ENCODE assay signal across 6 cellular contexts in the genomic region with DNA sequence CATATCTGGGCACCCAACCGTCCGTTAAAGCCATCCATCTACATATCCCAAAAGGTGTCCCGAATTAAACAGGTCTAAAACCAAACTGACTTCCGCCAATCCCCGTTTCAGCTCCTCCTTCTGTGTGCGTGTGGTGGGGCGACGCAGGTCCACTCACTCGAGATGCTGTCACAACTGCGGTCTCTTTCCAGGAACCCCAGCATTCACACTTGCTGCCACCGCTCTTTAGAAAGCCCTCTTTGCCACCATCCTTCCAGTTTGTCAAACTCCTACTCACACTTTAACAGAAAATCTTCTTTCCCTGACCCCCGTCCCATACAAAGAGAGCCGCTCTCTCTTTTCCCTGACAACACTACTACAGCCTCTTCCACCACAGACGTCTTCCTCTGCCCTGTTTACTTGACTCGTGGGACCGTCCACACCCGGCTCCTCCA. TPM values are rescaled to one million over a fixed set of nuclear protein-coding genes. Genes with fewer than 3 reads are reported as not detected.
DNase-seq lines count a peak whose midpoint lies in the region; ATAC-seq, FAIRE-seq and TF ChIP-seq lines count a peak whose summit lies in the region.

No MANE protein-coding gene starts in this region.

- peaks cover 13% of the 10 kb centered on the region for H3K79me2 ChIP-seq in HepG2 (ENCODE audit: insufficient read depth, low read length)

- CTCF ChIA-PET in HepG2 (lab: Yijun Ruan, JAX; ENCODE audit: low intra/inter-chr PET ratio, low total read pairs): interaction anchor here (1.5 kb wide), 1 partner anchor 486 kb away, joined by 6 read pairs; no protein-coding TSS in a partner anchor

- peaks cover 17% of the 10 kb centered on the region for H3K4me1 ChIP-seq in HepG2 (ENCODE audit: insufficient read depth, low read length)

- no peak for FAIRE-seq in HepG2 (lab: Jason Lieb, UNC)

- TF ChIP-seq EP300 in HepG2 (IDR thresholded peaks at IDR 0.05; ENCODE audit: low read depth in 2 of 2, low read length in 2 of 2) (no peak), HepG2 (CRISPR knock-in tag; IDR thresholded peaks at IDR 0.05; ENCODE audit: borderline replicate concordance) (no peak)

- TF ChIP-seq POLR2A in HepG2 (IDR thresholded peaks at IDR 0.05; ENCODE audit: insufficient read depth in 1 of 2, low read depth in 2 of 2, low read length in 2 of 2): no peak

- POLR2A ChIA-PET in HepG2 (lab: Yijun Ruan, JAX): interaction anchor here (1.0 to 2.5 kb wide), 7 partner anchors 17 to 336 kb away, joined by 3 to 22 read pairs (median 6); partner anchors contain the start of genes C22orf39, CDC45, DGCR2 and MRPL40

- ATAC-seq in HG02642 (IDR thresholded peaks at IDR 0.05; ENCODE audit: poor library complexity, unreplicated experiment) (peak; percentile 6), HepG2 (no peak)

- peaks cover 4 to 31% of the 10 kb centered on the region in 2 experiments; a peak in 3 of 5 replicates for H3K27me3 ChIP-seq in HepG2 (ENCODE audit: control insufficient read depth in 1 of 2, insufficient read depth in 2 of 2, low read length in 2 of 2)

- H3K4me3 ChIP-seq in HepG2 (replicated peaks in 1 of 3; ENCODE audit: insufficient read depth in 1 of 3, low read depth in 2 of 3, low read length in 3 of 3): peak overlapping the region; percentile 83 to 95 (median 90)

- in situ Hi-C loops in HepG2 (cut with HindIII; ENCODE audit: extremely low pct_ligation_motif_present, low pct_unique_long_range_greater_than_20kb): no loop called here

- TSS peak; percentile 73 for BruUV-seq in HepG2 (replicated peaks; lab: Mats Ljungman, UMichigan)

- peak; percentile 71 for DNase-seq in activated CD8-positive, alpha-beta memory T cell treated with anti-CD3 and anti-CD28 coated beads, Interleukin-2, amount 50 U/mL, for 48 hours
- no peak for DNase-seq in HepG2 (ENCODE audit: low spot score)
- DNase-seq in HPDE6-E6E7 (ENCODE audit: extremely low spot score): no peak
- DNase-seq in NCI-H774 (lab: John Stamatoyannopoulos, UW): no peak
- no peak for DNase-seq in UCSD-AML1 (lab: John Stamatoyannopoulos, UW; ENCODE audit: unreplicated experiment)

- peaks cover 10 to 31% of the 10 kb centered on the region in 2 experiments; a peak in 4 of 5 replicates for H3K36me3 ChIP-seq in HepG2 (replicated peaks in 1 of 2; ENCODE audit: control insufficient read depth in 1 of 2, insufficient read depth in 2 of 2, low read length in 2 of 2)

- peak overlapping the region; percentile 89 for H3K9ac ChIP-seq in HepG2 (ENCODE audit: insufficient read depth, low read depth, low read length)

- intact Hi-C loops in HepG2 (cut with micrococcal nuclease; ENCODE audit: unreplicated experiment): loop anchor here (1.0 kb wide), 2 partner anchors 34 to 147 kb away; partner anchors contain the start of genes CLTCL1 and SLC25A1

- WGBS in HepG2 (ENCODE audit: low lambda C conversion rate): under 1% methylated on average over 17 of the region's 17 CpGs

- peak overlapping the region; percentile 91 for H3K4me2 ChIP-seq in HepG2 (ENCODE audit: low read depth, low read length)

- H3K9me3 ChIP-seq in HepG2 (ENCODE audit: low read length): no peaks in the 10 kb centered on the region

- TF ChIP-seq CTCF in HepG2 (CRISPR knock-in tag; IDR thresholded peaks at IDR 0.05): no peak

- H2AFZ ChIP-seq in HepG2 (ENCODE audit: low read length): no peak overlapping the region

- TF ChIP-seq RAD21 in HepG2 (CRISPR knock-in tag; IDR thresholded peaks at IDR 0.05): no peak

- no peaks in the 10 kb centered on the region for H4K20me1 ChIP-seq in HepG2 (ENCODE audit: insufficient read depth, low read length)

- peak overlapping the region; percentile 31 for H3K27ac ChIP-seq in HepG2 (ENCODE audit: extremely low read length, insufficient read depth, low read length)

RNA-seq across cellular contexts. Expression of gene ESS2, which starts 0.5 kb away (rescaled TPM):
- total RNA-seq in HepG2 (2016; rRNA removed; fragmentation: Illumina TruSeq; extraction: Trizol): 7.6 and 8.9 TPM in 2 replicates
- total RNA-seq in HepG2 (2016; cell fraction: cytosol; rRNA removed; fragmentation: Illumina TruSeq; extraction: Trizol; ENCODE audit: low read depth): 1.4 and 1.9 TPM in 2 replicates
- 7.9 and 8.1 TPM in 2 replicates for total RNA-seq in HepG2 (2016; cell fraction: insoluble cytoplasmic fraction; rRNA removed; fragmentation: Illumina TruSeq; extraction: Trizol)
- total RNA-seq in HepG2 (2016; cell fraction: membrane; rRNA removed; fragmentation: Illumina TruSeq; extraction: Trizol): 4.1 and 4.3 TPM in 2 replicates
- total RNA-seq in HepG2 (2016; cell fraction: nucleus; rRNA removed; fragmentation: Illumina TruSeq; extraction: Trizol): 4.9 and 6.3 TPM in 2 replicates
- 7.7 and 9.4 TPM in 2 replicates for polyA plus RNA-seq in HepG2 (2011; rRNA removed)
- 6.7 and 9.6 TPM in 2 replicates for polyA plus RNA-seq in HepG2 (2011; cell fraction: cytosol; rRNA removed)
- 18.1 and 19.0 TPM in 2 replicates for polyA plus RNA-seq in HepG2 (2011; cell fraction: nucleus; rRNA removed)
- 6.1 and 7.0 TPM in 2 replicates for polyA plus RNA-seq in HepG2 (2012)
- polyA plus RNA-seq in HepG2 (2016; cell fraction: cytosol; fragmentation: Illumina TruSeq; extraction: Trizol; ENCODE audit: low read depth): 2.1 and 2.6 TPM in 2 replicates
- 9.6 and 10.8 TPM in 2 replicates for polyA plus RNA-seq in HepG2 (2016; cell fraction: insoluble cytoplasmic fraction; fragmentation: Illumina TruSeq; extraction: Trizol; ENCODE audit: low read depth)
- polyA plus RNA-seq in HepG2 (2016; cell fraction: membrane; fragmentation: Illumina TruSeq; extraction: Trizol; ENCODE audit: low read depth): 3.7 and 3.8 TPM in 2 replicates
- polyA plus RNA-seq in HepG2 (2016; cell fraction: nucleus; fragmentation: Illumina TruSeq; extraction: Trizol; ENCODE audit: insufficient read depth, low read depth): 17.9 and 18.0 TPM in 2 replicates
- polyA minus RNA-seq in HepG2 (2011; rRNA and poly(A)+ RNA removed; ENCODE audit: low replicate concordance): 5.0 and 5.6 TPM in 2 replicates
- 3.7 and 4.4 TPM in 2 replicates for polyA minus RNA-seq in HepG2 (2011; cell fraction: cytosol; rRNA and poly(A)+ RNA removed)
- 4.8 and 6.2 TPM in 2 replicates for polyA minus RNA-seq in HepG2 (2011; cell fraction: nucleus; rRNA and poly(A)+ RNA removed)

RNA-seq across cellular contexts. Expression of gene GSC2, which starts 6.1 kb away (rescaled TPM):
- not detected in 2 replicates for total RNA-seq in HepG2 (2016; rRNA removed; fragmentation: Illumina TruSeq; extraction: Trizol)
- not detected in 2 replicates for total RNA-seq in HepG2 (2016; cell fraction: cytosol; rRNA removed; fragmentation: Illumina TruSeq; extraction: Trizol; ENCODE audit: low read depth)
- not detected in 2 replicates for total RNA-seq in HepG2 (2016; cell fraction: insoluble cytoplasmic fraction; rRNA removed; fragmentation: Illumina TruSeq; extraction: Trizol)
- not detected in 2 replicates for total RNA-seq in HepG2 (2016; cell fraction: membrane; rRNA removed; fragmentation: Illumina TruSeq; extraction: Trizol)
- total RNA-seq in HepG2 (2016; cell fraction: nucleus; rRNA removed; fragmentation: Illumina TruSeq; extraction: Trizol): not detected in 2 replicates
- not detected in 2 replicates for polyA plus RNA-seq in HepG2 (2011; rRNA removed)
- not detected in 2 replicates for polyA plus RNA-seq in HepG2 (2011; cell fraction: cytosol; rRNA removed)
- not detected in 2 replicates for polyA plus RNA-seq in HepG2 (2011; cell fraction: nucleus; rRNA removed)
- polyA plus RNA-seq in HepG2 (2012): not detected in 2 replicates
- polyA plus RNA-seq in HepG2 (2016; cell fraction: cytosol; fragmentation: Illumina TruSeq; extraction: Trizol; ENCODE audit: low read depth): not detected in 2 replicates
- not detected in 2 replicates for polyA plus RNA-seq in HepG2 (2016; cell fraction: insoluble cytoplasmic fraction; fragmentation: Illumina TruSeq; extraction: Trizol; ENCODE audit: low read depth)
- not detected in 2 replicates for polyA plus RNA-seq in HepG2 (2016; cell fraction: membrane; fragmentation: Illumina TruSeq; extraction: Trizol; ENCODE audit: low read depth)
- polyA plus RNA-seq in HepG2 (2016; cell fraction: nucleus; fragmentation: Illumina TruSeq; extraction: Trizol; ENCODE audit: insufficient read depth, low read depth): not detected in 2 replicates
- not detected in 2 replicates for polyA minus RNA-seq in HepG2 (2011; rRNA and poly(A)+ RNA removed; ENCODE audit: low replicate concordance)
- polyA minus RNA-seq in HepG2 (2011; cell fraction: cytosol; rRNA and poly(A)+ RNA removed): not detected in 2 replicates
- not detected in 2 replicates for polyA minus RNA-seq in HepG2 (2011; cell fraction: nucleus; rRNA and poly(A)+ RNA removed)

RNA-seq across cellular contexts. Expression of gene TSSK2, which starts 12.9 kb away (rescaled TPM):
- total RNA-seq in HepG2 (2016; rRNA removed; fragmentation: Illumina TruSeq; extraction: Trizol): not detected in 2 replicates
- not detected in 2 replicates for total RNA-seq in HepG2 (2016; cell fraction: cytosol; rRNA removed; fragmentation: Illumina TruSeq; extraction: Trizol; ENCODE audit: low read depth)
- not detected in 2 replicates for total RNA-seq in HepG2 (2016; cell fraction: insoluble cytoplasmic fraction; rRNA removed; fragmentation: Illumina TruSeq; extraction: Trizol)
- total RNA-seq in HepG2 (2016; cell fraction: membrane; rRNA removed; fragmentation: Illumina TruSeq; extraction: Trizol): not detected in 2 replicates
- total RNA-seq in HepG2 (2016; cell fraction: nucleus; rRNA removed; fragmentation: Illumina TruSeq; extraction: Trizol): not detected in 2 replicates
- not detected in 2 replicates for polyA plus RNA-seq in HepG2 (2011; rRNA removed)
- polyA plus RNA-seq in HepG2 (2011; cell fraction: cytosol; rRNA removed): not detected in 2 replicates
- not detected in 2 replicates for polyA plus RNA-seq in HepG2 (2011; cell fraction: nucleus; rRNA removed)
- not detected in 2 replicates for polyA plus RNA-seq in HepG2 (2012)
- not detected in 2 replicates for polyA plus RNA-seq in HepG2 (2016; cell fraction: cytosol; fragmentation: Illumina TruSeq; extraction: Trizol; ENCODE audit: low read depth)
- not detected in 2 replicates for polyA plus RNA-seq in HepG2 (2016; cell fraction: insoluble cytoplasmic fraction; fragmentation: Illumina TruSeq; extraction: Trizol; ENCODE audit: low read depth)
- polyA plus RNA-seq in HepG2 (2016; cell fraction: membrane; fragmentation: Illumina TruSeq; extraction: Trizol; ENCODE audit: low read depth): not detected in 2 replicates
- not detected in 2 replicates for polyA plus RNA-seq in HepG2 (2016; cell fraction: nucleus; fragmentation: Illumina TruSeq; extraction: Trizol; ENCODE audit: insufficient read depth, low read depth)
- not detected in 2 replicates for polyA minus RNA-seq in HepG2 (2011; rRNA and poly(A)+ RNA removed; ENCODE audit: low replicate concordance)
- not detected in 2 replicates for polyA minus RNA-seq in HepG2 (2011; cell fraction: cytosol; rRNA and poly(A)+ RNA removed)
- polyA minus RNA-seq in HepG2 (2011; cell fraction: nucleus; rRNA and poly(A)+ RNA removed): not detected in 2 replicates

RNA-seq across cellular contexts. Expression of gene DGCR2, which starts 21.8 kb away (rescaled TPM):
- total RNA-seq in HepG2 (2016; rRNA removed; fragmentation: Illumina TruSeq; extraction: Trizol): 13.1 and 35.3 TPM in 2 replicates
- total RNA-seq in HepG2 (2016; cell fraction: cytosol; rRNA removed; fragmentation: Illumina TruSeq; extraction: Trizol; ENCODE audit: low read depth): 3.2 and 3.3 TPM in 2 replicates
- 11.4 and 34.3 TPM in 2 replicates for total RNA-seq in HepG2 (2016; cell fraction: insoluble cytoplasmic fraction; rRNA removed; fragmentation: Illumina TruSeq; extraction: Trizol)
- 7.2 and 7.5 TPM in 2 replicates for total RNA-seq in HepG2 (2016; cell fraction: membrane; rRNA removed; fragmentation: Illumina TruSeq; extraction: Trizol)
- total RNA-seq in HepG2 (2016; cell fraction: nucleus; rRNA removed; fragmentation: Illumina TruSeq; extraction: Trizol): 34.8 and 37.6 TPM in 2 replicates
- polyA plus RNA-seq in HepG2 (2011; rRNA removed): 23.1 and 27.6 TPM in 2 replicates
- polyA plus RNA-seq in HepG2 (2011; cell fraction: cytosol; rRNA removed): 25.5 and 27.7 TPM in 2 replicates
- 29.9 and 34.4 TPM in 2 replicates for polyA plus RNA-seq in HepG2 (2011; cell fraction: nucleus; rRNA removed)
- 25.6 and 27.4 TPM in 2 replicates for polyA plus RNA-seq in HepG2 (2012)
- 1.5 TPM in 2 replicates for polyA plus RNA-seq in HepG2 (2016; cell fraction: cytosol; fragmentation: Illumina TruSeq; extraction: Trizol; ENCODE audit: low read depth)
- 10.5 and 13.9 TPM in 2 replicates for polyA plus RNA-seq in HepG2 (2016; cell fraction: insoluble cytoplasmic fraction; fragmentation: Illumina TruSeq; extraction: Trizol; ENCODE audit: low read depth)
- polyA plus RNA-seq in HepG2 (2016; cell fraction: membrane; fragmentation: Illumina TruSeq; extraction: Trizol; ENCODE audit: low read depth): 3.2 and 3.5 TPM in 2 replicates
- 46.9 and 47.1 TPM in 2 replicates for polyA plus RNA-seq in HepG2 (2016; cell fraction: nucleus; fragmentation: Illumina TruSeq; extraction: Trizol; ENCODE audit: insufficient read depth, low read depth)
- 21.9 and 57.1 TPM in 2 replicates for polyA minus RNA-seq in HepG2 (2011; rRNA and poly(A)+ RNA removed; ENCODE audit: low replicate concordance)
- 20.8 and 23.5 TPM in 2 replicates for polyA minus RNA-seq in HepG2 (2011; cell fraction: cytosol; rRNA and poly(A)+ RNA removed)
- polyA minus RNA-seq in HepG2 (2011; cell fraction: nucleus; rRNA and poly(A)+ RNA removed): 18.0 and 21.3 TPM in 2 replicates

RNA-seq across cellular contexts. Expression of gene SLC25A1, which starts 34.6 kb away (rescaled TPM):
- total RNA-seq in HepG2 (2016; rRNA removed; fragmentation: Illumina TruSeq; extraction: Trizol): 118 and 161 TPM in 2 replicates
- 121 and 136 TPM in 2 replicates for total RNA-seq in HepG2 (2016; cell fraction: cytosol; rRNA removed; fragmentation: Illumina TruSeq; extraction: Trizol; ENCODE audit: low read depth)
- total RNA-seq in HepG2 (2016; cell fraction: insoluble cytoplasmic fraction; rRNA removed; fragmentation: Illumina TruSeq; extraction: Trizol): 107 and 161 TPM in 2 replicates
- total RNA-seq in HepG2 (2016; cell fraction: membrane; rRNA removed; fragmentation: Illumina TruSeq; extraction: Trizol): 173 and 190 TPM in 2 replicates
- 74.9 and 92.0 TPM in 2 replicates for total RNA-seq in HepG2 (2016; cell fraction: nucleus; rRNA removed; fragmentation: Illumina TruSeq; extraction: Trizol)
- polyA plus RNA-seq in HepG2 (2011; rRNA removed): 49.4 and 57.3 TPM in 2 replicates
- polyA plus RNA-seq in HepG2 (2011; cell fraction: cytosol; rRNA removed): 57.0 and 78.3 TPM in 2 replicates
- polyA plus RNA-seq in HepG2 (2011; cell fraction: nucleus; rRNA removed): 92.6 and 99.0 TPM in 2 replicates
- 71.1 and 74.4 TPM in 2 replicates for polyA plus RNA-seq in HepG2 (2012)
- 165 and 180 TPM in 2 replicates for polyA plus RNA-seq in HepG2 (2016; cell fraction: cytosol; fragmentation: Illumina TruSeq; extraction: Trizol; ENCODE audit: low read depth)
- polyA plus RNA-seq in HepG2 (2016; cell fraction: insoluble cytoplasmic fraction; fragmentation: Illumina TruSeq; extraction: Trizol; ENCODE audit: low read depth): 116 and 155 TPM in 2 replicates
- 187 and 190 TPM in 2 replicates for polyA plus RNA-seq in HepG2 (2016; cell fraction: membrane; fragmentation: Illumina TruSeq; extraction: Trizol; ENCODE audit: low read depth)
- 160 and 164 TPM in 2 replicates for polyA plus RNA-seq in HepG2 (2016; cell fraction: nucleus; fragmentation: Illumina TruSeq; extraction: Trizol; ENCODE audit: insufficient read depth, low read depth)
- polyA minus RNA-seq in HepG2 (2011; rRNA and poly(A)+ RNA removed; ENCODE audit: low replicate concordance): 31.1 and 76.9 TPM in 2 replicates
- 45.0 and 48.0 TPM in 2 replicates for polyA minus RNA-seq in HepG2 (2011; cell fraction: cytosol; rRNA and poly(A)+ RNA removed)
- polyA minus RNA-seq in HepG2 (2011; cell fraction: nucleus; rRNA and poly(A)+ RNA removed): 13.5 and 13.8 TPM in 2 replicates
